Comparison of ENCODE assay signal across 9 cellular contexts in genomic region chr14:22986508-22987054, GRCh38. TPM values are rescaled to one million over a fixed set of nuclear protein-coding genes. Genes with fewer than 3 reads are reported as not detected.
DNase-seq lines count a peak whose midpoint lies in the region; ATAC-seq and TF ChIP-seq lines count a peak whose summit lies in the region.
"Had no signal": no experiment of that assay in that cellular context is flagged by ENCODE, and none has a peak within 500 bp of the region (broad histone marks: within the 10 kb centered on the region; RNA-seq: fewer than 3 reads in every experiment).

No MANE protein-coding gene starts in this region.

- H3K27me3 ChIP-seq in dorsolateral prefrontal cortex = peaks cover 0 to 14% (median 9%) of the 10 kb centered on the region in 45 donors

- no peak overlapping the region for H3K4me3 ChIP-seq in dorsolateral prefrontal cortex

- intact Hi-C loops in dorsolateral prefrontal cortex (cut with DNase I) = loop anchor here (1.0 to 10.0 kb wide), 3 partner anchors 52 to 72 kb away; no protein-coding TSS in a partner anchor

- TF ChIP-seq CTCF in dorsolateral prefrontal cortex (IDR thresholded peaks at IDR 0.05 in 54 of 56, conservative IDR thresholded peaks at IDR 0.05 in 2 of 56; ENCODE audit: low read depth in 1 of 56, partially characterized antibody in 56 of 56) = peak; percentile 77 to 99 (median 96)

- no peak for ATAC-seq in HG03097 (IDR thresholded peaks at IDR 0.05; ENCODE audit: low FRiP score, unreplicated experiment)

- H3K27ac ChIP-seq in dorsolateral prefrontal cortex = no peak overlapping the region

- peak; percentile 84 for DNase-seq in DMS53 (lab: John Stamatoyannopoulos, UW)
- peak; percentile 80 for DNase-seq in HT-29 (ENCODE audit: low spot score)
- peak; percentile 30 for DNase-seq in NCI-H82 treated with DMSO at 0.1 percent for 48 hours (lab: John Stamatoyannopoulos, UW; ENCODE audit: unreplicated experiment)
- peak; percentile 92 to 94 for DNase-seq in activated CD4-positive, alpha-beta T cell treated with anti-CD3 and anti-CD28 coated beads, Interleukin-2, amount 50 U/mL, for 48 hours
- DNase-seq in dorsolateral prefrontal cortex = peak; percentile 83 to 98 (median 90)
- DNase-seq in lung microvascular endothelial cell (ENCODE audit: low read depth in 2 of 2) = peak; percentile 89 to 93
- peak; percentile 77 for DNase-seq in stimulated activated CD8-positive, alpha-beta memory T cell treated with anti-CD3 and anti-CD28 coated beads, Interleukin-15, amount 100 ng/mL, for 24 hours (ENCODE audit: low read depth)

RNA-seq across cellular contexts. Expression of gene AJUBA, which starts 4.2 kb away (rescaled TPM):
- total RNA-seq in HT-29 (2014; rRNA removed; shearing (Covaris generic)) = 52.0 and 53.6 TPM in 2 replicates
- total RNA-seq in dorsolateral prefrontal cortex (1 to 10 TPM in 101 of 120 experiments, under 1 TPM in 19; 0.21 to 9.0 (median 1.9) TPM), lung microvascular endothelial cell (36.0 and 70.2 TPM in 2 replicates)

RNA-seq across cellular contexts. Expression of gene C14orf93, which starts 23.4 kb away (rescaled TPM):
- 14.6 and 15.1 TPM in 2 replicates for total RNA-seq in HT-29 (2014; rRNA removed; shearing (Covaris generic))
- total RNA-seq in dorsolateral prefrontal cortex = 10 to 100 TPM in 12 of 120 experiments, 1 to 10 TPM in 108; 2.6 to 11.8 (median 6.5) TPM
- 2.4 and 3.9 TPM in 2 replicates for total RNA-seq in lung microvascular endothelial cell

RNA-seq across cellular contexts. Expression of gene HAUS4, which starts 29.7 kb away (rescaled TPM):
- total RNA-seq in HT-29 (2014; rRNA removed; shearing (Covaris generic)) = 28.5 and 29.4 TPM in 2 replicates
- 10 to 100 TPM in 118 of 120 experiments, 1 to 10 TPM in 2; 8.9 to 28.8 (median 18.4) TPM for total RNA-seq in dorsolateral prefrontal cortex
- total RNA-seq in lung microvascular endothelial cell = 6.3 and 28.5 TPM in 2 replicates

RNA-seq across cellular contexts. Expression of gene PSMB5, which starts 48.1 kb away (rescaled TPM):
- 198 and 205 TPM in 2 replicates for total RNA-seq in HT-29 (2014; rRNA removed; shearing (Covaris generic))
- total RNA-seq in dorsolateral prefrontal cortex = 100 to 1,000 TPM in 60 of 120 experiments, 10 to 100 TPM in 60; 63.4 to 136 (median 100) TPM
- 183 and 219 TPM in 2 replicates for total RNA-seq in lung microvascular endothelial cell

RNA-seq across cellular contexts. Expression of gene PSMB11, which starts 55.4 kb away (rescaled TPM):
- not detected in 2 replicates for total RNA-seq in HT-29 (2014; rRNA removed; shearing (Covaris generic))
- total RNA-seq in dorsolateral prefrontal cortex (under 1 TPM in 4 of 120 experiments, not detected in 116; 0.17 to 0.43 (median 0.22) TPM), lung microvascular endothelial cell (not detected in 2 replicates)
- total RNA-seq: T-helper 2 cell treated with Interferon-gamma antibody and Interleukin-4, amounts not matched to agents 100 ng/mL and 5 ng/mL, for 36 hours had no signal

Comparison
In these comparisons a context has a peak if more than half of its experiments do, and no peak if none do; other contexts are left out.
1. DNase-seq: peak in every context shown above with its lines; median percentile 93 in activated CD4-positive, alpha-beta T cell treated with anti-CD3 and anti-CD28 coated beads, Interleukin-2, amount 50 U/mL, for 48 hours; 91 in lung microvascular endothelial cell; 90 in dorsolateral prefrontal cortex; 84 in DMS53; 80 in HT-29; 77 in stimulated activated CD8-positive, alpha-beta memory T cell treated with anti-CD3 and anti-CD28 coated beads, Interleukin-15, amount 100 ng/mL, for 24 hours; 30 in NCI-H82 treated with DMSO at 0.1 percent for 48 hours.